1 cellular context compared by ENCODE assay signal in genomic region chr1:94805912-94806311, GRCh38.
TF ChIP-seq lines count a peak whose summit lies in the region.

No MANE protein-coding gene starts in this region.

TF ChIP-seq in K562, 482 proteins besides CTCF, POLR2A, EP300 and RAD21 (continued from another document):
- TF ChIP-seq E2F5 (CRISPR knock-in tag; IDR thresholded peaks at IDR 0.05) = no peak
- no peak for TF ChIP-seq MLLT1 (IDR thresholded peaks at IDR 0.05)
- no peak for TF ChIP-seq FOXK2 (conservative IDR thresholded peaks at IDR 0.05 in 1 of 2, IDR thresholded peaks at IDR 0.05 in 1 of 2; ENCODE audit: low read depth in 2 of 2)
- TF ChIP-seq ARNT (IDR thresholded peaks at IDR 0.05) = no peak
- no peak for TF ChIP-seq MCM5 (IDR thresholded peaks at IDR 0.05; ENCODE audit: low read depth)
- no peak for TF ChIP-seq KDM5B (IDR thresholded peaks at IDR 0.05; ENCODE audit: insufficient replicate concordance, low read depth, low read length)
- no peak for TF ChIP-seq FOXA1 (IDR thresholded peaks at IDR 0.05; ENCODE audit: borderline replicate concordance)
- TF ChIP-seq ZNF445 (CRISPR knock-in tag; IDR thresholded peaks at IDR 0.05; ENCODE audit: low read depth) = no peak
- peak; percentile 86 for TF ChIP-seq SMC3 (conservative IDR thresholded peaks at IDR 0.05; ENCODE audit: insufficient read depth, low read depth, low read length)
- no peak for TF ChIP-seq SMARCB1 (IDR thresholded peaks at IDR 0.05; ENCODE audit: insufficient read length, low read depth)
- no peak for TF ChIP-seq CBX5 (IDR thresholded peaks at IDR 0.05; ENCODE audit: borderline replicate concordance, low read depth)
- TF ChIP-seq ASH1L (IDR thresholded peaks at IDR 0.05; ENCODE audit: borderline replicate concordance, low read depth, partially characterized antibody) = no peak
- 0 out of 2 replicates have a peak, but pooled peaks have one; percentile 19 for TF ChIP-seq OTX1 (CRISPR knock-in tag; IDR thresholded peaks at IDR 0.05)
- TF ChIP-seq ZNF311 (CRISPR knock-in tag; IDR thresholded peaks at IDR 0.05) = no peak
- no peak for TF ChIP-seq NCOA6 (IDR thresholded peaks at IDR 0.05)
